Comparison of ENCODE assay signal across 27 cellular contexts in the genomic region with DNA sequence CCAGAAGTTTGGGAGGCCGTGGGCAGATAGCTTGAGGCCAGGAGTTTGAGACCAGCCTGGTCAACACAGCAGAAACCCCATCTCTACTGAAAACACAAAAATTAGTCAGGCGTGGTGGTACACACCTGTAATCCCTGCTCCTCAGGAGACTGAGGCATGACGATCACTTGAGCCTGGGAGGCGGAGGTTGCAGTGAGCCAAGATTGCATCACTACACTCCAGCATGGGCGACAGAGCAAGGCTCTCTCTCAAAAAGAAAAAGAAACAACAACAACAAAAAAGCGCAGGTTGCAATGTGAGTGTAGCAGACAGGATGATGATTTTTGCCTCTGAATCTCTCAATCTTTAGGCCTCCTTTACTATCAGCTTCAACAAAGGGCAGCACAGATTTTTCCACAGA.
"Had no signal": no experiment of that assay in that cellular context is flagged by ENCODE, and none has a peak within 500 bp of the region (broad histone marks: within the 10 kb centered on the region; RNA-seq: fewer than 3 reads in every experiment).

No MANE protein-coding gene starts in this region.

- H3K36me3 ChIP-seq: esophagus muscularis mucosa, gastrocnemius medialis had no signal

- ATAC-seq: activated T-cell treated with anti-CD3 and anti-CD28 coated beads, Interleukin-2, amount 50 U/mL, for 4 hours; activated T-helper 17 cell treated with anti-CD3 and anti-CD28 coated beads, Interleukin-2, amount 50 U/mL, for 72 hours; effector memory CD8-positive, alpha-beta T cell; foreskin keratinocyte; gastrocnemius medialis had no signal

- DNase-seq: activated CD4-positive, alpha-beta memory T cell treated with anti-CD3 and anti-CD28 coated beads, Interleukin-2, amount 10 ng/mL, durations not matched to agents 7 days and 5 days; activated CD4-positive, alpha-beta T cell treated with anti-CD3 and anti-CD28 coated beads for 1 hour; activated CD4-positive, alpha-beta T cell treated with anti-CD3 and anti-CD28 coated beads for 4 hours; activated CD4-positive, alpha-beta T cell treated with anti-CD3 and anti-CD28 coated beads, Interleukin-2, amount 10 ng/mL, durations not matched to agents 7 days and 5 days; activated CD4-positive, alpha-beta T cell treated with anti-CD3 and anti-CD28 coated beads, Interleukin-2, amount 50 U/mL, for 4 hours; activated CD8-positive, alpha-beta memory T cell treated with anti-CD3 and anti-CD28 coated beads for 24 hours; activated effector memory CD4-positive, alpha-beta T cell treated with Interleukin-2 at 50 U/mL for 16 hours; activated gamma-delta T cell treated with Interleukin-2 at 50 U/mL for 16 hours; activated naive CD4-positive, alpha-beta T cell treated with anti-CD3 and anti-CD28 coated beads, Interleukin-2, amount 50 U/mL, for 16 hours; activated naive CD4-positive, alpha-beta T cell treated with Interleukin-2 at 50 U/mL for 16 hours; activated T-cell treated with anti-CD3 and anti-CD28 coated beads, Interleukin-2, amount 50 U/mL, for 4 hours; amniotic stem cell; anterior cingulate cortex; brain microvascular endothelial cell; effector CD4-positive, alpha-beta T cell; effector memory CD8-positive, alpha-beta T cell; erythroblast; foreskin keratinocyte; gastrocnemius medialis; glutamatergic neuron; T-helper 2 cell had no signal

- H3K27ac Mint-ChIP-seq: activated CD4-positive, alpha-beta memory T cell treated with anti-CD3 and anti-CD28 coated beads, Interleukin-2, amount 10 ng/mL, durations not matched to agents 7 days and 5 days; activated CD4-positive, alpha-beta T cell treated with anti-CD3 and anti-CD28 coated beads, Interleukin-2, amount 10 ng/mL, durations not matched to agents 7 days and 5 days; activated naive CD8-positive, alpha-beta T cell; activated T-helper 17 cell treated with anti-CD3 and anti-CD28 coated beads, Interleukin-2, amount 50 U/mL, for 72 hours; dendritic cell treated with granulocyte-macrophage colony-stimulating factor and Interleukin-4, amounts not matched to agents 40 ng/mL and 50 ng/mL, for 4 days; effector memory CD8-positive, alpha-beta T cell had no signal

- H3K4me3 Mint-ChIP-seq: activated CD4-positive, alpha-beta memory T cell treated with anti-CD3 and anti-CD28 coated beads, Interleukin-2, amount 10 ng/mL, durations not matched to agents 7 days and 5 days; activated CD4-positive, alpha-beta T cell treated with anti-CD3 and anti-CD28 coated beads, Interleukin-2, amount 10 ng/mL, durations not matched to agents 7 days and 5 days; activated naive CD8-positive, alpha-beta T cell; activated T-cell treated with anti-CD3 and anti-CD28 coated beads, Interleukin-2, amount 50 U/mL, for 4 hours; activated T-helper 17 cell treated with anti-CD3 and anti-CD28 coated beads, Interleukin-2, amount 50 U/mL, for 72 hours; central memory CD8-positive, alpha-beta T cell; dendritic cell treated with granulocyte-macrophage colony-stimulating factor and Interleukin-4, amounts not matched to agents 40 ng/mL and 50 ng/mL, for 4 days; effector memory CD8-positive, alpha-beta T cell had no signal

- H3K4me3 ChIP-seq: coronary artery, esophagus muscularis mucosa, gastrocnemius medialis had no signal

- H3K27ac ChIP-seq: brain microvascular endothelial cell, coronary artery, esophagus muscularis mucosa, foreskin keratinocyte, gastrocnemius medialis had no signal

- H3K9me3 ChIP-seq: esophagus muscularis mucosa, gastrocnemius medialis had no signal

- H3K27me3 ChIP-seq: brain microvascular endothelial cell, gastrocnemius medialis had no signal

- H3K9me3 Mint-ChIP-seq: activated CD4-positive, alpha-beta memory T cell treated with anti-CD3 and anti-CD28 coated beads, Interleukin-2, amount 10 ng/mL, durations not matched to agents 7 days and 5 days; activated CD4-positive, alpha-beta T cell treated with anti-CD3 and anti-CD28 coated beads, Interleukin-2, amount 10 ng/mL, durations not matched to agents 7 days and 5 days; activated T-cell treated with anti-CD3 and anti-CD28 coated beads, Interleukin-2, amount 50 U/mL, for 4 hours; activated T-helper 17 cell treated with anti-CD3 and anti-CD28 coated beads, Interleukin-2, amount 50 U/mL, for 72 hours; central memory CD8-positive, alpha-beta T cell; dendritic cell treated with granulocyte-macrophage colony-stimulating factor and Interleukin-4, amounts not matched to agents 40 ng/mL and 50 ng/mL, for 4 days; effector memory CD8-positive, alpha-beta T cell had no signal

- H3K27me3 Mint-ChIP-seq: activated naive CD8-positive, alpha-beta T cell; activated T-helper 17 cell treated with anti-CD3 and anti-CD28 coated beads, Interleukin-2, amount 50 U/mL, for 72 hours; central memory CD8-positive, alpha-beta T cell had no signal
